In genomic region chr2:193845604-193846003, GRCh38 we compare ENCODE assay signal across 23 cellular contexts.
"Had no signal": no experiment of that assay in that cellular context is flagged by ENCODE, and none has a peak within 500 bp of the region (broad histone marks: within the 10 kb centered on the region; RNA-seq: fewer than 3 reads in every experiment).

No MANE protein-coding gene starts in this region.

- H3K9me3 Mint-ChIP-seq: activated B cell treated with CpG ODN at 0.5 μM for 24 hours; activated CD8-positive, alpha-beta T cell treated with anti-CD3 and anti-CD28 coated beads for 36 hours; activated naive CD4-positive, alpha-beta T cell treated with anti-CD3 and anti-CD28 coated beads, Interleukin-2, amount 50 U/mL, for 24 hours; activated naive CD8-positive, alpha-beta T cell treated with anti-CD3 and anti-CD28 coated beads, Interleukin-2, amount 50 U/mL, for 24 hours; activated T-helper 2 cell treated with anti-CD3 and anti-CD28 coated beads, Interferon-gamma antibody, Interleukin-2, Interleukin-4, amounts not matched to agents 10 μg/mL and 5 μg/mL and 100 μg/mL, durations not matched to agents 14 hours and 24 hours and 36 hours; dendritic cell treated with granulocyte-macrophage colony-stimulating factor and Interleukin-4, amounts not matched to agents 40 ng/mL and 50 ng/mL, for 4 days; endodermal cell; nephron; stimulated activated naive CD8-positive, alpha-beta T cell treated with anti-CD3 and anti-CD28 coated beads, Interleukin-15, Interleukin-2, amounts not matched to agents 100 ng/mL and 50 ng/mL, for 24 hours had no signal

- H3K36me3 Mint-ChIP-seq: activated naive CD4-positive, alpha-beta T cell treated with anti-CD3 and anti-CD28 coated beads, Interleukin-2, amount 50 U/mL, for 24 hours; stimulated activated effector memory CD8-positive, alpha-beta T cell treated with anti-CD3 and anti-CD28 coated beads, Interleukin-12 subunit alpha, Interleukin-12 subunit beta, amount 100 ng/mL, for 72 hours had no signal

- FAIRE-seq: urothelium cell line had no signal

- H3K4me3 Mint-ChIP-seq: activated B cell treated with CpG ODN at 0.5 μM for 24 hours; activated CD8-positive, alpha-beta T cell treated with anti-CD3 and anti-CD28 coated beads for 36 hours; activated naive CD4-positive, alpha-beta T cell treated with anti-CD3 and anti-CD28 coated beads, Interleukin-2, amount 50 U/mL, for 24 hours; activated naive CD8-positive, alpha-beta T cell treated with anti-CD3 and anti-CD28 coated beads, Interleukin-2, amount 50 U/mL, for 24 hours; dendritic cell treated with granulocyte-macrophage colony-stimulating factor and Interleukin-4, amounts not matched to agents 40 ng/mL and 50 ng/mL, for 4 days; endodermal cell; nephron; stimulated activated effector memory CD8-positive, alpha-beta T cell treated with anti-CD3 and anti-CD28 coated beads, Interleukin-12 subunit alpha, Interleukin-12 subunit beta, amount 100 ng/mL, for 72 hours; stimulated activated naive CD8-positive, alpha-beta T cell treated with anti-CD3 and anti-CD28 coated beads, Interleukin-15, Interleukin-2, amounts not matched to agents 100 ng/mL and 50 ng/mL, for 24 hours had no signal

- H3K4me1 Mint-ChIP-seq: activated B cell treated with CpG ODN at 0.5 μM for 24 hours; activated naive CD4-positive, alpha-beta T cell treated with anti-CD3 and anti-CD28 coated beads, Interleukin-2, amount 50 U/mL, for 24 hours; activated naive CD8-positive, alpha-beta T cell treated with anti-CD3 and anti-CD28 coated beads, Interleukin-2, amount 50 U/mL, for 24 hours; nephron; stimulated activated effector memory CD8-positive, alpha-beta T cell treated with anti-CD3 and anti-CD28 coated beads, Interleukin-12 subunit alpha, Interleukin-12 subunit beta, amount 100 ng/mL, for 72 hours had no signal

- H3K27me3 Mint-ChIP-seq: activated B cell treated with CpG ODN at 0.5 μM for 24 hours; activated CD8-positive, alpha-beta T cell treated with anti-CD3 and anti-CD28 coated beads for 36 hours; activated naive CD4-positive, alpha-beta T cell treated with anti-CD3 and anti-CD28 coated beads, Interleukin-2, amount 50 U/mL, for 24 hours; activated naive CD8-positive, alpha-beta T cell treated with anti-CD3 and anti-CD28 coated beads, Interleukin-2, amount 50 U/mL, for 24 hours; dendritic cell treated with granulocyte-macrophage colony-stimulating factor and Interleukin-4, amounts not matched to agents 40 ng/mL and 50 ng/mL, for 4 days; stimulated activated naive CD8-positive, alpha-beta T cell treated with anti-CD3 and anti-CD28 coated beads, Interleukin-15, Interleukin-2, amounts not matched to agents 100 ng/mL and 50 ng/mL, for 24 hours had no signal

- H3K27ac Mint-ChIP-seq: activated B cell treated with CpG ODN at 0.5 μM for 24 hours; activated CD8-positive, alpha-beta T cell treated with anti-CD3 and anti-CD28 coated beads for 36 hours; activated naive CD4-positive, alpha-beta T cell treated with anti-CD3 and anti-CD28 coated beads, Interleukin-2, amount 50 U/mL, for 24 hours; activated naive CD8-positive, alpha-beta T cell treated with anti-CD3 and anti-CD28 coated beads, Interleukin-2, amount 50 U/mL, for 24 hours; activated T-helper 2 cell treated with anti-CD3 and anti-CD28 coated beads, Interferon-gamma antibody, Interleukin-2, Interleukin-4, amounts not matched to agents 10 μg/mL and 5 μg/mL and 100 μg/mL, durations not matched to agents 14 hours and 24 hours and 36 hours; dendritic cell treated with granulocyte-macrophage colony-stimulating factor and Interleukin-4, amounts not matched to agents 40 ng/mL and 50 ng/mL, for 4 days; endodermal cell; nephron; stimulated activated effector memory CD8-positive, alpha-beta T cell treated with anti-CD3 and anti-CD28 coated beads, Interleukin-12 subunit alpha, Interleukin-12 subunit beta, amount 100 ng/mL, for 72 hours; stimulated activated naive CD8-positive, alpha-beta T cell treated with anti-CD3 and anti-CD28 coated beads, Interleukin-15, Interleukin-2, amounts not matched to agents 100 ng/mL and 50 ng/mL, for 24 hours had no signal

- ATAC-seq: activated CD8-positive, alpha-beta T cell treated with anti-CD3 and anti-CD28 coated beads for 36 hours; activated naive CD8-positive, alpha-beta T cell treated with anti-CD3 and anti-CD28 coated beads, Interleukin-2, amount 50 U/mL, for 24 hours; mucosa of descending colon; sciatic nerve; stimulated activated effector memory CD8-positive, alpha-beta T cell treated with anti-CD3 and anti-CD28 coated beads, Interleukin-12 subunit alpha, Interleukin-12 subunit beta, amount 100 ng/mL, for 72 hours had no signal

- DNase-seq: activated B cell treated with CpG ODN at 0.5 μM for 24 hours; activated CD4-positive, alpha-beta T cell treated with anti-CD3 and anti-CD28 coated beads, Interleukin-2, amount 50 U/mL, for 1 hour; activated CD8-positive, alpha-beta T cell treated with anti-CD3 and anti-CD28 coated beads for 36 hours; activated naive CD8-positive, alpha-beta T cell treated with anti-CD3 and anti-CD28 coated beads, Interleukin-2, amount 50 U/mL, for 24 hours; activated T-cell treated with anti-CD3 and anti-CD28 coated beads, Interleukin-2, amount 50 U/mL, for 48 hours; amygdala; central memory CD4-positive, alpha-beta T cell; endodermal cell; foreskin melanocyte; islet precursor cell; left ventricle myocardium inferior; mucosa of descending colon; stimulated activated CD4-positive, alpha-beta T cell treated with anti-CD3 and anti-CD28 coated beads, Interleukin-12 subunit alpha, Interleukin-12 subunit beta, amount 100 ng/mL, for 4 hours; stimulated activated CD4-positive, alpha-beta T cell treated with anti-CD3 and anti-CD28 coated beads, Interleukin-4, amount 100 ng/mL, for 1 hour; trophoblast cell had no signal
